Comparison of ENCODE assay signal across 10 cellular contexts in genomic region chr18:34710430-34711386, GRCh38. TPM values are rescaled to one million over a fixed set of nuclear protein-coding genes. Genes with fewer than 3 reads are reported as not detected.
DNase-seq lines count a peak whose midpoint lies in the region; ATAC-seq, FAIRE-seq and TF ChIP-seq lines count a peak whose summit lies in the region.
"Had no signal": no experiment of that assay in that cellular context is flagged by ENCODE, and none has a peak within 500 bp of the region (broad histone marks: within the 10 kb centered on the region; RNA-seq: fewer than 3 reads in every experiment).

No MANE protein-coding gene starts in this region.

- no peaks in the 10 kb centered on the region for H3K27me3 Mint-ChIP-seq in neural progenitor cell (ENCODE audit: insufficient read depth, low read depth)
- peaks cover 9% of the 10 kb centered on the region for H3K27me3 Mint-ChIP-seq in activated T-helper 17 cell treated with anti-CD3 and anti-CD28 coated beads, Interleukin-2, amount 50 U/mL, for 72 hours

- no peaks in the 10 kb centered on the region for H3K9me3 ChIP-seq in neural progenitor cell (ENCODE audit: low read depth)
- H3K9me3 ChIP-seq in body of pancreas = peaks cover 0 to 3% (median 0%) of the 10 kb centered on the region in 3 donors
- H3K9me3 ChIP-seq: prostate gland had no signal

- H3K27ac Mint-ChIP-seq in neural progenitor cell = peak overlapping the region; percentile 99
- no peak overlapping the region for H3K27ac Mint-ChIP-seq in activated T-helper 17 cell treated with anti-CD3 and anti-CD28 coated beads, Interleukin-2, amount 50 U/mL, for 72 hours

- H3K36me3 Mint-ChIP-seq in neural progenitor cell = peaks cover 2% of the 10 kb centered on the region
- H3K36me3 Mint-ChIP-seq in activated T-helper 17 cell treated with anti-CD3 and anti-CD28 coated beads, Interleukin-2, amount 50 U/mL, for 72 hours (ENCODE audit: low read depth) = no peaks in the 10 kb centered on the region

- TF ChIP-seq CTCF in neural progenitor cell (IDR thresholded peaks at IDR 0.05) (no peak), body of pancreas (IDR thresholded peaks at IDR 0.05) (no peak)

- H3K36me3 ChIP-seq in neural progenitor cell (no peaks in the 10 kb centered on the region), body of pancreas (replicated peaks in 1 of 2; ENCODE audit: insufficient read depth in 1 of 2, low read depth in 2 of 2) (no peaks in the 10 kb centered on the region)
- H3K36me3 ChIP-seq: prostate gland had no signal

- no peak for ATAC-seq in body of pancreas
- ATAC-seq in activated T-helper 17 cell treated with anti-CD3 and anti-CD28 coated beads, Interleukin-2, amount 50 U/mL, for 72 hours (replicated peaks) = no peak

- H3K4me3 Mint-ChIP-seq in neural progenitor cell = peak overlapping the region; percentile 96
- no peak overlapping the region for H3K4me3 Mint-ChIP-seq in activated T-helper 17 cell treated with anti-CD3 and anti-CD28 coated beads, Interleukin-2, amount 50 U/mL, for 72 hours

- peaks cover 12% of the 10 kb centered on the region for H3K9me3 Mint-ChIP-seq in neural progenitor cell
- no peaks in the 10 kb centered on the region for H3K9me3 Mint-ChIP-seq in activated T-helper 17 cell treated with anti-CD3 and anti-CD28 coated beads, Interleukin-2, amount 50 U/mL, for 72 hours

- peak overlapping the region; percentile 73 for H3K4me2 ChIP-seq in neural progenitor cell

- no peak for TF ChIP-seq POLR2A in body of pancreas (IDR thresholded peaks at IDR 0.05)

- H3K9ac ChIP-seq in neural progenitor cell = no peak overlapping the region

- 59 to 74% methylated on average over 11 of the region's 11 CpGs for WGBS in body of pancreas, 2 donors

- no peaks in the 10 kb centered on the region for H3F3A ChIP-seq in neural progenitor cell (ENCODE audit: low read depth)

- no peaks in the 10 kb centered on the region for H4K20me1 ChIP-seq in neural progenitor cell (ENCODE audit: low read depth)

- no peak overlapping the region for H3K27ac ChIP-seq in neural progenitor cell
- H3K27ac ChIP-seq in body of pancreas = no peak overlapping the region
- H3K27ac ChIP-seq: HL-60 had no signal

- peak overlapping the region; percentile 97 for H2AFZ ChIP-seq in neural progenitor cell (replicated peaks)

- H3K4me1 ChIP-seq in neural progenitor cell (peaks cover 34% of the 10 kb centered on the region), body of pancreas (peaks cover 7% of the 10 kb centered on the region)
- H3K4me1 ChIP-seq: prostate gland had no signal

- H3K4me3 ChIP-seq in neural progenitor cell (peak overlapping the region; percentile 33), body of pancreas (no peak overlapping the region)
- H3K4me3 ChIP-seq: prostate gland had no signal

- peaks cover 35% of the 10 kb centered on the region for H3K4me1 Mint-ChIP-seq in neural progenitor cell
- no peaks in the 10 kb centered on the region for H3K4me1 Mint-ChIP-seq in activated T-helper 17 cell treated with anti-CD3 and anti-CD28 coated beads, Interleukin-2, amount 50 U/mL, for 72 hours

- no peaks in the 10 kb centered on the region for H3K79me2 ChIP-seq in neural progenitor cell (ENCODE audit: low read depth)

- no peaks in the 10 kb centered on the region for H3K27me3 ChIP-seq in neural progenitor cell
- no peaks in the 10 kb centered on the region for H3K27me3 ChIP-seq in body of pancreas

- peak; percentile 10 for DNase-seq in CD1c-positive myeloid dendritic cell (ENCODE audit: extremely low spot score)
- DNase-seq in NCI-H2196 treated with DMSO at 0.1 percent for 48 hours (lab: John Stamatoyannopoulos, UW; ENCODE audit: unreplicated experiment) = peak; percentile 22
- no peak for DNase-seq in neural progenitor cell (ENCODE audit: low spot score)
- no peak for DNase-seq in body of pancreas
- DNase-seq in central memory CD4-positive, alpha-beta T cell = no peak
- DNase-seq in T-helper 2 cell = no peak

- FAIRE-seq in endometrium (lab: Jason Lieb, UNC) = peak; percentile 63

- intact Hi-C loops in body of pancreas (cut with DNase I) = no loop called here

RNA-seq across cellular contexts. Expression of gene DTNA, which starts 0.6 kb away (rescaled TPM):
- total RNA-seq in neural progenitor cell (ENCODE audit: low replicate concordance) (10.0 and 15.0 TPM in 2 replicates), body of pancreas (10 to 100 TPM; 31.0 to 32.2 TPM)
- total RNA-seq in activated T-helper 17 cell treated with anti-CD3 and anti-CD28 coated beads, Interleukin-2, amount 50 U/mL, for 72 hours = under 1 TPM; 0.11 to 0.15 TPM

Comparison
In these comparisons a context has a peak if more than half of its experiments do, and no peak if none do; other contexts are left out.
1. DNase-seq: peak in CD1c-positive myeloid dendritic cell (single experiment) and NCI-H2196 treated with DMSO at 0.1 percent for 48 hours (single experiment); none in neural progenitor cell (single experiment), body of pancreas (0 of 4), central memory CD4-positive, alpha-beta T cell (single experiment) and T-helper 2 cell (0 of 5).